8 cellular contexts compared by ENCODE assay signal in genomic region chr6:4253604-4254211, GRCh38.
DNase-seq lines count a peak whose midpoint lies in the region; ATAC-seq, FAIRE-seq and TF ChIP-seq lines count a peak whose summit lies in the region.

No MANE protein-coding gene starts in this region.

- no TSS peak for BruUV-seq in Calu3 (replicated peaks; lab: Mats Ljungman, UMichigan)

- no peak overlapping the region for H3K27ac Mint-ChIP-seq in Calu3 (ENCODE audit: unreplicated experiment)

- no peak for TF ChIP-seq POLR2A in esophagus squamous epithelium (IDR thresholded peaks at IDR 0.05)

- DNase-seq in Calu3 = peak; percentile 19
- DNase-seq in NCI-H2196 treated with DMSO at 0.1 percent for 48 hours (lab: John Stamatoyannopoulos, UW; ENCODE audit: unreplicated experiment) = peak; percentile 14
- no peak for DNase-seq in esophagus squamous epithelium (lab: John Stamatoyannopoulos, UW)
- peak in 3 of 6 donors; percentile 12 to 50 (median 25) for DNase-seq in pancreas
- DNase-seq in NCI-H2227 treated with DMSO at 0.1 percent for 48 hours (lab: John Stamatoyannopoulos, UW) = no peak
- DNase-seq in activated CD4-positive, alpha-beta T cell treated with anti-CD3 and anti-CD28 coated beads, Interleukin-2, amount 50 U/mL, for 4 hours = no peak
- no peak for DNase-seq in stimulated activated CD4-positive, alpha-beta T cell treated with anti-CD3 and anti-CD28 coated beads, Interleukin-15, amount 100 ng/mL, for 24 hours

- TF ChIP-seq CTCF in Calu3 (IDR thresholded peaks at IDR 0.05; ENCODE audit: unreplicated experiment) = no peak
- TF ChIP-seq CTCF in esophagus squamous epithelium (IDR thresholded peaks at IDR 0.05) = peak in 4 of 6 experiments; percentile 39 to 62 (median 47)
- TF ChIP-seq CTCF in pancreas (IDR thresholded peaks at IDR 0.05) = peak in 1 of 4 donors; percentile 14

- ATAC-seq in pancreas = peak; percentile 48 to 81 (median 78)
- no peak for ATAC-seq in GM19467 (IDR thresholded peaks at IDR 0.05; ENCODE audit: unreplicated experiment)

- no peak for FAIRE-seq in pancreas (lab: Jason Lieb, UNC)

- H3K27me3 ChIP-seq in esophagus squamous epithelium (no peaks in the 10 kb centered on the region), pancreas (no peaks in the 10 kb centered on the region)

- no peaks in the 10 kb centered on the region for H3K9me3 Mint-ChIP-seq in Calu3 (ENCODE audit: low read depth, unreplicated experiment)

- 13 to 19% methylated on average over 4 to 5 of the region's 5 CpGs for WGBS in esophagus squamous epithelium, 2 donors
- 12 to 21% methylated on average over 5 of the region's 5 CpGs for WGBS in pancreas, 2 donors

- no peaks in the 10 kb centered on the region for H3K4me1 Mint-ChIP-seq in Calu3 (ENCODE audit: low read depth, unreplicated experiment)

- H3K36me3 ChIP-seq in esophagus squamous epithelium (no peaks in the 10 kb centered on the region), pancreas (no peaks in the 10 kb centered on the region)

- intact Hi-C loops in Calu3 (cut with micrococcal nuclease; ENCODE audit: unreplicated experiment) (no loop called here), esophagus squamous epithelium (cut with DNase I) (no loop called here), pancreas (cut with DNase I) (no loop called here)

- H3K36me3 Mint-ChIP-seq in Calu3 (ENCODE audit: insufficient read depth, unreplicated experiment) = no peaks in the 10 kb centered on the region

- H3K27me3 Mint-ChIP-seq in Calu3 (ENCODE audit: unreplicated experiment) = peaks cover 18% of the 10 kb centered on the region

- H3K27ac ChIP-seq in esophagus squamous epithelium (peak overlapping the region in 1 of 4 donors; percentile 22), pancreas (no peak overlapping the region)

- H3K4me3 ChIP-seq in esophagus squamous epithelium = no peak overlapping the region
- no peak overlapping the region for H3K4me3 ChIP-seq in pancreas

- CTCF ChIA-PET in Calu3 (lab: Charles Lee) = no interaction called here

- H3K4me1 ChIP-seq in esophagus squamous epithelium (peaks cover 0 to 20% (median 13%) of the 10 kb centered on the region in 3 donors), pancreas (peaks cover 4 to 6% (median 5%) of the 10 kb centered on the region in 3 donors)

- H3K9me3 ChIP-seq in esophagus squamous epithelium (no peaks in the 10 kb centered on the region), pancreas (no peaks in the 10 kb centered on the region)

- no peak overlapping the region for H3K4me3 Mint-ChIP-seq in Calu3 (ENCODE audit: low read depth, unreplicated experiment)

Comparison
In these comparisons a context has a peak if more than half of its experiments do, and no peak if none do; other contexts are left out.
1. DNase-seq: peak in Calu3 (single experiment) and NCI-H2196 treated with DMSO at 0.1 percent for 48 hours (single experiment); none in esophagus squamous epithelium (single experiment), NCI-H2227 treated with DMSO at 0.1 percent for 48 hours (single experiment), activated CD4-positive, alpha-beta T cell treated with anti-CD3 and anti-CD28 coated beads, Interleukin-2, amount 50 U/mL, for 4 hours (0 of 2) and stimulated activated CD4-positive, alpha-beta T cell treated with anti-CD3 and anti-CD28 coated beads, Interleukin-15, amount 100 ng/mL, for 24 hours (single experiment).